ENCODE assay signal across 1 cellular context in genomic region chr7:36154255-36155212, GRCh38.
TF ChIP-seq lines count a peak whose summit lies in the region.

No MANE protein-coding gene starts in this region.

TF ChIP-seq in GM23338, 12 proteins besides CTCF, POLR2A, EP300 and RAD21 (continued from another document):
- TF ChIP-seq, protein P1, sequence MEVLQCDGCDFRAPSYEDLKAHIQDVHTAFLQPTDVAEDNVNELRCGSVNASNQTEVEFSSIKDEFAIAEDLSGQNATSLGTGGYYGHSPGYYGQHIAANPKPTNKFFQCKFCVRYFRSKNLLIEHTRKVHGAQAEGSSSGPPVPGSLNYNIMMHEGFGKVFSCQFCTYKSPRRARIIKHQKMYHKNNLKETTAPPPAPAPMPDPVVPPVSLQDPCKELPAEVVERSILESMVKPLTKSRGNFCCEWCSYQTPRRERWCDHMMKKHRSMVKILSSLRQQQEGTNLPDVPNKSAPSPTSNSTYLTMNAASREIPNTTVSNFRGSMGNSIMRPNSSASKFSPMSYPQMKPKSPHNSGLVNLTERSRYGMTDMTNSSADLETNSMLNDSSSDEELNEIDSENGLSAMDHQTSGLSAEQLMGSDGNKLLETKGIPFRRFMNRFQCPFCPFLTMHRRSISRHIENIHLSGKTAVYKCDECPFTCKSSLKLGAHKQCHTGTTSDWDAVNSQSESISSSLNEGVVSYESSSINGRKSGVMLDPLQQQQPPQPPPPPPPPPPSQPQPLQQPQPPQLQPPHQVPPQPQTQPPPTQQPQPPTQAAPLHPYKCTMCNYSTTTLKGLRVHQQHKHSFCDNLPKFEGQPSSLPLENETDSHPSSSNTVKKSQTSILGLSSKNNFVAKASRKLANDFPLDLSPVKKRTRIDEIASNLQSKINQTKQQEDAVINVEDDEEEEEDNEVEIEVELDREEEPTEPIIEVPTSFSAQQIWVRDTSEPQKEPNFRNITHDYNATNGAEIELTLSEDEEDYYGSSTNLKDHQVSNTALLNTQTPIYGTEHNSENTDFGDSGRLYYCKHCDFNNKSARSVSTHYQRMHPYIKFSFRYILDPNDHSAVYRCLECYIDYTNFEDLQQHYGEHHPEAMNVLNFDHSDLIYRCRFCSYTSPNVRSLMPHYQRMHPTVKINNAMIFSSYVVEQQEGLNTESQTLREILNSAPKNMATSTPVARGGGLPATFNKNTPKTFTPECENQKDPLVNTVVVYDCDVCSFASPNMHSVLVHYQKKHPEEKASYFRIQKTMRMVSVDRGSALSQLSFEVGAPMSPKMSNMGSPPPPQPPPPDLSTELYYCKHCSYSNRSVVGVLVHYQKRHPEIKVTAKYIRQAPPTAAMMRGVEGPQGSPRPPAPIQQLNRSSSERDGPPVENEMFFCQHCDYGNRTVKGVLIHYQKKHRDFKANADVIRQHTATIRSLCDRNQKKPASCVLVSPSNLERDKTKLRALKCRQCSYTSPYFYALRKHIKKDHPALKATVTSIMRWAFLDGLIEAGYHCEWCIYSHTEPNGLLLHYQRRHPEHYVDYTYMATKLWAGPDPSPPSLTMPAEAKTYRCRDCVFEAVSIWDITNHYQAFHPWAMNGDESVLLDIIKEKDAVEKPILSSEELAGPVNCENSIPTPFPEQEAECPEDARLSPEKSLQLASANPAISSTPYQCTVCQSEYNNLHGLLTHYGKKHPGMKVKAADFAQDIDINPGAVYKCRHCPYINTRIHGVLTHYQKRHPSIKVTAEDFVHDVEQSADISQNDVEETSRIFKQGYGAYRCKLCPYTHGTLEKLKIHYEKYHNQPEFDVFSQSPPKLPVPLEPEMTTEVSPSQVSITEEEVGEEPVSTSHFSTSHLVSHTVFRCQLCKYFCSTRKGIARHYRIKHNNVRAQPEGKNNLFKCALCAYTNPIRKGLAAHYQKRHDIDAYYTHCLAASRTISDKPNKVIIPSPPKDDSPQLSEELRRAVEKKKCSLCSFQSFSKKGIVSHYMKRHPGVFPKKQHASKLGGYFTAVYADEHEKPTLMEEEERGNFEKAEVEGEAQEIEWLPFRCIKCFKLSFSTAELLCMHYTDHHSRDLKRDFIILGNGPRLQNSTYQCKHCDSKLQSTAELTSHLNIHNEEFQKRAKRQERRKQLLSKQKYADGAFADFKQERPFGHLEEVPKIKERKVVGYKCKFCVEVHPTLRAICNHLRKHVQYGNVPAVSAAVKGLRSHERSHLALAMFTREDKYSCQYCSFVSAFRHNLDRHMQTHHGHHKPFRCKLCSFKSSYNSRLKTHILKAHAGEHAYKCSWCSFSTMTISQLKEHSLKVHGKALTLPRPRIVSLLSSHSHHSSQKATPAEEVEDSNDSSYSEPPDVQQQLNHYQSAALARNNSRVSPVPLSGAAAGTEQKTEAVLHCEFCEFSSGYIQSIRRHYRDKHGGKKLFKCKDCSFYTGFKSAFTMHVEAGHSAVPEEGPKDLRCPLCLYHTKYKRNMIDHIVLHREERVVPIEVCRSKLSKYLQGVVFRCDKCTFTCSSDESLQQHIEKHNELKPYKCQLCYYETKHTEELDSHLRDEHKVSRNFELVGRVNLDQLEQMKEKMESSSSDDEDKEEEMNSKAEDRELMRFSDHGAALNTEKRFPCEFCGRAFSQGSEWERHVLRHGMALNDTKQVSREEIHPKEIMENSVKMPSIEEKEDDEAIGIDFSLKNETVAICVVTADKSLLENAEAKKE (CRISPR knock-in tag; IDR thresholded peaks at IDR 0.05), result no peak
- TF ChIP-seq, protein P2, sequence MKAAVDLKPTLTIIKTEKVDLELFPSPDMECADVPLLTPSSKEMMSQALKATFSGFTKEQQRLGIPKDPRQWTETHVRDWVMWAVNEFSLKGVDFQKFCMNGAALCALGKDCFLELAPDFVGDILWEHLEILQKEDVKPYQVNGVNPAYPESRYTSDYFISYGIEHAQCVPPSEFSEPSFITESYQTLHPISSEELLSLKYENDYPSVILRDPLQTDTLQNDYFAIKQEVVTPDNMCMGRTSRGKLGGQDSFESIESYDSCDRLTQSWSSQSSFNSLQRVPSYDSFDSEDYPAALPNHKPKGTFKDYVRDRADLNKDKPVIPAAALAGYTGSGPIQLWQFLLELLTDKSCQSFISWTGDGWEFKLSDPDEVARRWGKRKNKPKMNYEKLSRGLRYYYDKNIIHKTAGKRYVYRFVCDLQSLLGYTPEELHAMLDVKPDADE (IDR thresholded peaks at IDR 0.05), result no peak
- TF ChIP-seq ZNF331 (CRISPR knock-in tag; IDR thresholded peaks at IDR 0.05; ENCODE audit: low read depth), result no peak
